In the genomic region with DNA sequence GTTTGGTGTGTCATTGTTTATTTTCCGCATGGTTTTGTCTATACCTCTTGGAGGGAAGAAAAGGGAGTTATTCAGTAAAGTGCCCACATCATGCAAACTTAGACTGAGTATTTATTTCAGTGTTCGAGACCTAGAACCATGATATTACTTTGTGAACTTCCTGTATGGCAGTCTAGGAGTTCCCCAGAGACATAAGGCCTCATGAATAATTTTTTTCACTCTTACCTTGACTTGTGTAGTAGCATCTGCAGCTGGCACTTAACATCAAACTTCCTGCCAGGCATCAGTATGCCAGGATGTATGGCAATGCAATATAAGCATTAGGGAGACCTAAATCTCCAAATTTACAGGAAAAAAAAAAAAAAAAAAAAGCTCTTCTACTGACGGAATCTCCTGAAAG, we compare ENCODE assay signal across 9 cellular contexts.
"Had no signal": no experiment of that assay in that cellular context is flagged by ENCODE, and none has a peak within 500 bp of the region (broad histone marks: within the 10 kb centered on the region; RNA-seq: fewer than 3 reads in every experiment).

No MANE protein-coding gene starts in this region.

- H3K4me2 ChIP-seq: GM23338 had no signal

- H3K9me3 ChIP-seq: HAP-1 had no signal

- H3K4me1 ChIP-seq: HAP-1 had no signal

- H3K36me3 ChIP-seq: HAP-1 had no signal

- H3K27ac ChIP-seq: HL-60 had no signal

- DNase-seq: HFFc6, KBM-7 had no signal

- FAIRE-seq: H1, H54, HepG2 had no signal

- H3K4me3 ChIP-seq: GM23338, HAP-1 had no signal

- H2AFZ ChIP-seq: GM23338 had no signal

- ATAC-seq: GM23338, HCT116, HepG2 had no signal
